In genomic region chr1:93177991-93178390, GRCh38 we compare ENCODE assay signal across 10 cellular contexts. TPM values are rescaled to one million over a fixed set of nuclear protein-coding genes. Genes with fewer than 3 reads are reported as not detected.
DNase-seq lines count a peak whose midpoint lies in the region; ATAC-seq lines count a peak whose summit lies in the region.
"Had no signal": no experiment of that assay in that cellular context is flagged by ENCODE, and none has a peak within 500 bp of the region (broad histone marks: within the 10 kb centered on the region; RNA-seq: fewer than 3 reads in every experiment).

No MANE protein-coding gene starts in this region.

- peaks cover 44% of the 10 kb centered on the region for H3K4me1 Mint-ChIP-seq in stimulated activated memory B cell treated with anti-CD40 and anti-IgM and Interleukin-4, amounts not matched to agents 10 μg/mL and 1 μg/mL and 100 μg/mL, for 72 hours

- DNase-seq in NOMO-1 treated with dmso at 0.1 percent for 144 hours (lab: John Stamatoyannopoulos, UW; ENCODE audit: unreplicated experiment) = peak; percentile 3
- no peak for DNase-seq in NOMO-1 treated with DMSO at 0.1 percent for 48 hours (lab: John Stamatoyannopoulos, UW; ENCODE audit: unreplicated experiment)
- DNase-seq in SK-MEL-5 (ENCODE audit: low read depth, low spot score) = peak; percentile 13
- DNase-seq in foreskin melanocyte = peak; percentile 65
- DNase-seq in SIG-M5 (lab: John Stamatoyannopoulos, UW) = no peak
- DNase-seq: AML-193, NCI-H748 treated with DMSO at 0.1 percent for 48 hours had no signal

- no peak for ATAC-seq in stimulated activated memory B cell treated with anti-CD40 and anti-IgM and Interleukin-4, amounts not matched to agents 10 μg/mL and 1 μg/mL and 100 μg/mL, for 72 hours
- ATAC-seq in HG03521 (IDR thresholded peaks at IDR 0.05; ENCODE audit: unreplicated experiment) (no peak), HG02840 (IDR thresholded peaks at IDR 0.05; ENCODE audit: low FRiP score, unreplicated experiment) (no peak)

- peaks cover 28% of the 10 kb centered on the region for H3K36me3 Mint-ChIP-seq in stimulated activated memory B cell treated with anti-CD40 and anti-IgM and Interleukin-4, amounts not matched to agents 10 μg/mL and 1 μg/mL and 100 μg/mL, for 72 hours

- in situ Hi-C loops in SK-MEL-5 (cut with HindIII; ENCODE audit: low pct_unique_long_range_greater_than_20kb, low sequenced_read_pairs) = no loop called here

- no peaks in the 10 kb centered on the region for H3K27me3 Mint-ChIP-seq in stimulated activated memory B cell treated with anti-CD40 and anti-IgM and Interleukin-4, amounts not matched to agents 10 μg/mL and 1 μg/mL and 100 μg/mL, for 72 hours

- H3K27ac Mint-ChIP-seq in stimulated activated memory B cell treated with anti-CD40 and anti-IgM and Interleukin-4, amounts not matched to agents 10 μg/mL and 1 μg/mL and 100 μg/mL, for 72 hours = peak overlapping the region; percentile 99

- no peaks in the 10 kb centered on the region for H3K9me3 Mint-ChIP-seq in stimulated activated memory B cell treated with anti-CD40 and anti-IgM and Interleukin-4, amounts not matched to agents 10 μg/mL and 1 μg/mL and 100 μg/mL, for 72 hours

- peak overlapping the region; percentile 99 for H3K4me3 Mint-ChIP-seq in stimulated activated memory B cell treated with anti-CD40 and anti-IgM and Interleukin-4, amounts not matched to agents 10 μg/mL and 1 μg/mL and 100 μg/mL, for 72 hours

RNA-seq across cellular contexts. Expression of gene TMED5, which starts 2.2 kb away (rescaled TPM):
- 52.2 and 62.6 TPM in 2 replicates for total RNA-seq in SK-MEL-5 (2014; rRNA removed; shearing (Covaris generic))
- polyA plus RNA-seq in SK-MEL-5 (2015; cell fraction: cytosol; rRNA removed) = 54.0 and 60.3 TPM in 2 replicates
- 32.7 and 40.9 TPM in 2 replicates for polyA plus RNA-seq in SK-MEL-5 (2015; cell fraction: nucleus; rRNA removed)

RNA-seq across cellular contexts. Expression of gene CCDC18, which starts 2.5 kb away (rescaled TPM):
- total RNA-seq in SK-MEL-5 (2014; rRNA removed; shearing (Covaris generic)) = 6.0 and 6.2 TPM in 2 replicates
- 1.9 and 4.4 TPM in 2 replicates for polyA plus RNA-seq in SK-MEL-5 (2015; cell fraction: cytosol; rRNA removed)
- 13.0 and 24.1 TPM in 2 replicates for polyA plus RNA-seq in SK-MEL-5 (2015; cell fraction: nucleus; rRNA removed)

Comparison
In these comparisons a context has a peak if more than half of its experiments do, and no peak if none do; other contexts are left out.
1. DNase-seq: peak in NOMO-1 treated with dmso at 0.1 percent for 144 hours (single experiment), SK-MEL-5 (single experiment) and foreskin melanocyte (single experiment); none in NOMO-1 treated with DMSO at 0.1 percent for 48 hours (single experiment) and SIG-M5 (single experiment).